Comparison of ENCODE assay signal across 12 cellular contexts in the genomic region with DNA sequence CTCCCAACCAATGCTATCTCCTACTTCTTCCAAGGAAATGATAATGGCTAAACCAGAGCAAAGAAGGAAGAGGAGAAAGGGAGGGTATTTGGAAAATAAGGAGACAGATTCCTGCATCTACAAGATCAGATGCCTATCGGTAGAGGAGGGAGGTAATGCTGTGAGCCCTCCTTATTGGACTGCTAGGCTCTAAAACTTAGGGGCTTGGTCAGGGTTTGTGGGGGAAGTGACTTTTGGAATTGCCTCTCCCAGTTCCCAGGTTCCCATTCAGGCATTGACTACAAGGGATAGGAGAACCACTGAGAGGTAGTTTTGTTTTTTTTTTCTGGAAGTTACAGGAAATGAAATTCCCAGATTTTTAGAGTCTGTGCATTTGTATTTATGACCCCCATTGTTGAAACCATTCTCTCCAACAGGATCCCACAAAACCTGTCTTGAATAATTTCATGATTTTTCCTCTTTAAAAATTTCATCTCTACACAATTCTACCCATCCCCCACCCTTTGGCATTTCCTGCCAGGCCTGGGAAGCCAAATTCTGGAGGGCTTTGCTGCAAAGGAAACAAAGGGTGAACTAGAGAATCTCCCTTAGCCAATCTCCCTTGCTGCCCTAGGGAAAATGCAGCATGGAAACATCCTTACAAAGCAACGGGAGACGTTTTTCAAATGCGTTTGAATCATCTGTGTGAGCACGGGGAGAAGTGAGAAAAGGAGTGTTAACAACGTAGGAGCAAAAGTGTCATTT.
DNase-seq lines count a peak whose midpoint lies in the region; ATAC-seq, FAIRE-seq and TF ChIP-seq lines count a peak whose summit lies in the region.
"Had no signal": no experiment of that assay in that cellular context is flagged by ENCODE, and none has a peak within 500 bp of the region (broad histone marks: within the 10 kb centered on the region; RNA-seq: fewer than 3 reads in every experiment).

No MANE protein-coding gene starts in this region.

- DNase-seq in left ventricle myocardium inferior (no peak), right atrium auricular region (ENCODE audit: low spot score) (no peak), H1 (ENCODE audit: low read depth in 1 of 2, low spot score in 2 of 2) (peak; percentile 34 to 47), lung microvascular endothelial cell (ENCODE audit: low read depth in 2 of 2) (peak; percentile 87 to 88), T1000 (lab: John Stamatoyannopoulos, UW) (no peak), NCI-H1092 (lab: John Stamatoyannopoulos, UW) (no peak)
- DNase-seq: erythroblast, GOT3, NCI-H526 treated with DMSO at 0.1 percent for 48 hours had no signal

- H3K23me2 ChIP-seq in H1 (ENCODE audit: low read depth, low read length) = no peaks in the 10 kb centered on the region

- peak overlapping the region; percentile 81 for H2AFZ ChIP-seq in H1 (ENCODE audit: low read length)

- H3K4me2 ChIP-seq in H1 (ENCODE audit: insufficient read depth in 1 of 2, low read depth in 2 of 2, low read length in 2 of 2) = peak overlapping the region; percentile 22 to 47; a peak in 3 of 4 replicates

- H2BK12ac ChIP-seq in H1 (ENCODE audit: low read depth, low read length) = peak overlapping the region; percentile 93; the same call in 1 of the 2 replicates

- peak overlapping the region; percentile 72 for H3K18ac ChIP-seq in H1 (ENCODE audit: extremely low read depth, low read length)

- peak overlapping the region; percentile 99 for H2BK20ac ChIP-seq in H1 (ENCODE audit: low read length)

- H3K9me3 ChIP-seq in left ventricle myocardium inferior (replicated peaks) (no peaks in the 10 kb centered on the region), right atrium auricular region (no peaks in the 10 kb centered on the region), H1 (ENCODE audit: insufficient read depth in 2 of 2, low read depth in 1 of 2, low read length in 1 of 2) (no peaks in the 10 kb centered on the region)
- H3K9me3 ChIP-seq: adrenal gland had no signal

- peak overlapping the region; percentile 91 for H2BK5ac ChIP-seq in H1 (ENCODE audit: low read depth, low read length)

- H3K27ac ChIP-seq in left ventricle myocardium inferior (replicated peaks) = peak overlapping the region; percentile 60
- peak overlapping the region in 1 of 2 donors; percentile 22 for H3K27ac ChIP-seq in right atrium auricular region
- 0 out of 2 replicates have a peak overlapping the region, but pooled peaks have one; percentile 80 for H3K27ac ChIP-seq in H1 (ENCODE audit: low read depth, low read length)

- H3K4me1 ChIP-seq in left ventricle myocardium inferior = peaks cover 31% of the 10 kb centered on the region
- no peaks in the 10 kb centered on the region for H3K4me1 ChIP-seq in right atrium auricular region
- H3K4me1 ChIP-seq in H1 (replicated peaks in 1 of 4; ENCODE audit: control insufficient read depth in 3 of 4, insufficient read depth in 4 of 4, low read length in 3 of 4) = peaks cover 6 to 14% (median 9%) of the 10 kb centered on the region in 4 experiments; a peak in 6 of 7 replicates

- TF ChIP-seq POLR2A in H1 (IDR thresholded peaks at IDR 0.05; ENCODE audit: control extremely low read depth in 1 of 2, low read depth in 2 of 2, low read length in 2 of 2) = no peak

- H3K23ac ChIP-seq in H1 (ENCODE audit: insufficient read length) = no peak overlapping the region

- H4K20me1 ChIP-seq in H1 (replicated peaks in 1 of 2; ENCODE audit: control insufficient read depth in 1 of 2, insufficient read depth in 2 of 2, low read length in 2 of 2) = no peaks in the 10 kb centered on the region

- no peak overlapping the region for H4K5ac ChIP-seq in H1 (ENCODE audit: insufficient read length, low read depth, low read length)

- no peak for ATAC-seq in HG02678 (IDR thresholded peaks at IDR 0.05; ENCODE audit: unreplicated experiment)
- no peak for ATAC-seq in HG02938 (IDR thresholded peaks at IDR 0.05; ENCODE audit: unreplicated experiment)

- H3K9ac ChIP-seq in H1 (replicated peaks in 1 of 4; ENCODE audit: extremely low read depth in 1 of 4, low read depth in 3 of 4, low read length in 3 of 4) = no peak overlapping the region

- H3K79me2 ChIP-seq in H1 (ENCODE audit: control insufficient read depth in 1 of 2, insufficient read depth in 2 of 2, low read length in 2 of 2) = no peaks in the 10 kb centered on the region

- 19% methylated on average over 6 of the region's 6 CpGs; no CpG with 5 or more reads in 1 of the 2 experiments for WGBS in H1 (ENCODE audit: extremely low coverage in 1 of 2, insufficient coverage in 1 of 2, insufficient read length in 1 of 2, insufficient replicate concordance in 2 of 2, low coverage in 1 of 2, low lambda C conversion rate in 2 of 2, missing lambda C conversion rate in 1 of 2), 2 experiments

- H3K4me3 ChIP-seq in left ventricle myocardium inferior (no peak overlapping the region), right atrium auricular region (no peak overlapping the region), H1 (ENCODE audit: extremely low read depth in 1 of 4, insufficient read depth in 2 of 4, low read depth in 3 of 4, low read length in 4 of 4) (no peak overlapping the region)
- H3K4me3 ChIP-seq: adrenal gland had no signal

- peak in 1 of 2 experiments; percentile 4; a peak in 1 of 4 replicates for TF ChIP-seq RAD21 in H1 (IDR thresholded peaks at IDR 0.05 in 1 of 2, conservative IDR thresholded peaks at IDR 0.05 in 1 of 2; ENCODE audit: low read depth in 2 of 2, low read length in 2 of 2)

- peaks cover 11% of the 10 kb centered on the region for H3K36me3 ChIP-seq in left ventricle myocardium inferior
- H3K36me3 ChIP-seq in right atrium auricular region = no peaks in the 10 kb centered on the region
- no peaks in the 10 kb centered on the region for H3K36me3 ChIP-seq in H1 (ENCODE audit: control insufficient read depth in 2 of 4, insufficient read depth in 4 of 4, low read length in 3 of 4)
- H3K36me3 ChIP-seq: adrenal gland had no signal

- TF ChIP-seq EP300 in H1 (IDR thresholded peaks at IDR 0.05; ENCODE audit: borderline replicate concordance in 1 of 2, low read depth in 2 of 2, low read length in 2 of 2) = 0 out of 3 replicates have a peak, but pooled peaks of 1 of the 2 experiments have one; percentile 14

- no peak overlapping the region for H3K14ac ChIP-seq in H1 (ENCODE audit: insufficient read length)

- H2AK5ac ChIP-seq in H1 (ENCODE audit: low read depth, low read length) = no peak overlapping the region

- H2BK120ac ChIP-seq in H1 (replicated peaks; ENCODE audit: low read depth, low read length) = no peak overlapping the region

- no peak overlapping the region for H4K8ac ChIP-seq in H1 (ENCODE audit: extremely low read depth, insufficient read depth, low read length)

- H3K27me3 ChIP-seq in left ventricle myocardium inferior (ENCODE audit: low read depth) (no peaks in the 10 kb centered on the region), right atrium auricular region (no peaks in the 10 kb centered on the region), H1 (replicated peaks in 1 of 4; ENCODE audit: control insufficient read depth in 3 of 4, extremely low read depth in 1 of 4, insufficient read depth in 3 of 4, low read length in 3 of 4) (no peaks in the 10 kb centered on the region)
- H3K27me3 ChIP-seq: adrenal gland had no signal

- no peak overlapping the region for H3K56ac ChIP-seq in H1 (replicated peaks; ENCODE audit: insufficient read length, low read depth, low read length)

- POLR2A ChIA-PET in H1 (lab: Charles Lee; ENCODE audit: partially characterized antibody) = no interaction called here

- H3K79me1 ChIP-seq in H1 (ENCODE audit: low read depth, low read length) = no peaks in the 10 kb centered on the region

- no peak overlapping the region for H2BK15ac ChIP-seq in H1 (ENCODE audit: low read length)

- H4K91ac ChIP-seq in H1 (replicated peaks; ENCODE audit: insufficient read length, low read length) = peak overlapping the region; percentile 72

- CTCF ChIA-PET in H1 (lab: Charles Lee; ENCODE audit: partially characterized antibody) = no interaction called here

- H3K4ac ChIP-seq in H1 (replicated peaks; ENCODE audit: insufficient read length, low read depth, low read length) = no peak overlapping the region

- no peak for TF ChIP-seq CTCF in left ventricle myocardium inferior (IDR thresholded peaks at IDR 0.05; ENCODE audit: borderline replicate concordance)
- TF ChIP-seq CTCF in right atrium auricular region (IDR thresholded peaks at IDR 0.05) = no peak
- no peak for TF ChIP-seq CTCF in H1 (IDR thresholded peaks at IDR 0.05; ENCODE audit: control extremely low read depth in 1 of 3, insufficient read depth in 1 of 3, low read depth in 1 of 3, low read length in 3 of 3)

- intact Hi-C loops in left ventricle myocardium inferior (cut with micrococcal nuclease) = loop anchor here (10.0 kb wide), 1 partner anchor 350 kb away; no protein-coding TSS in a partner anchor

- peak; percentile 71 for FAIRE-seq in H1 (lab: Jason Lieb, UNC)

TF ChIP-seq in H1, 55 proteins besides CTCF, POLR2A, EP300 and RAD21:
- TF ChIP-seq EZH2 (IDR thresholded peaks at IDR 0.05; ENCODE audit: low read depth, low read length, severe bottlenecking) (no peak), YY1 (IDR thresholded peaks at IDR 0.05; ENCODE audit: low read depth, low read length) (peak; percentile 58; the same call in 1 of the 2 replicates), ASH2L (IDR thresholded peaks at IDR 0.05; ENCODE audit: low read length) (peak; percentile 78), HDAC2 (IDR thresholded peaks at IDR 0.05; ENCODE audit: borderline replicate concordance in 1 of 2, low read depth in 2 of 2, low read length in 2 of 2) (0 out of 4 replicates have a peak, but pooled peaks of 1 of the 2 experiments have one; percentile 68), TAF1 (IDR thresholded peaks at IDR 0.05; ENCODE audit: low read depth, low read length) (0 out of 2 replicates have a peak, but pooled peaks have one; percentile 21), FOSL1 (IDR thresholded peaks at IDR 0.05; ENCODE audit: insufficient read depth, low read depth, low read length) (no peak), TEAD4 (IDR thresholded peaks at IDR 0.05; ENCODE audit: low read depth, low read length) (peak; percentile 59; the same call in 1 of the 2 replicates), SIN3A (conservative IDR thresholded peaks at IDR 0.05 in 1 of 2, IDR thresholded peaks at IDR 0.05 in 1 of 2; ENCODE audit: low read depth in 1 of 2, low read length in 2 of 2) (no peak), SP1 (IDR thresholded peaks at IDR 0.05; ENCODE audit: low read depth, low read length) (peak; percentile 68), CHD2 (IDR thresholded peaks at IDR 0.05; ENCODE audit: low read length) (peak; percentile 39; the same call in 1 of the 2 replicates)
- TF ChIP-seq, protein P1, sequence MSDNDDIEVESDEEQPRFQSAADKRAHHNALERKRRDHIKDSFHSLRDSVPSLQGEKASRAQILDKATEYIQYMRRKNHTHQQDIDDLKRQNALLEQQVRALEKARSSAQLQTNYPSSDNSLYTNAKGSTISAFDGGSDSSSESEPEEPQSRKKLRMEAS (IDR thresholded peaks at IDR 0.05) = peak; percentile 39; the same call in 1 of the 2 replicates

Comparison
In these comparisons a context has a peak if more than half of its experiments do, and no peak if none do; other contexts are left out.
1. DNase-seq: peak in H1 (2 of 2) and lung microvascular endothelial cell (2 of 2); none in left ventricle myocardium inferior (single experiment), right atrium auricular region (single experiment), T1000 (single experiment) and NCI-H1092 (single experiment).